8 cellular contexts compared by ENCODE assay signal in genomic region chr12:1474059-1474537, GRCh38.
DNase-seq lines count a peak whose midpoint lies in the region; FAIRE-seq and TF ChIP-seq lines count a peak whose summit lies in the region.

No MANE protein-coding gene starts in this region.

- peak overlapping the region; percentile 22 for H3K4me3 ChIP-seq in epithelial cell of proximal tubule (ENCODE audit: low read depth, low read length)

- FAIRE-seq in RCC 7860 (lab: Jason Lieb, UNC) (peak; percentile 99), D721Med (lab: Jason Lieb, UNC) (no peak)

- peak; percentile 28 for DNase-seq in activated CD4-positive, alpha-beta T cell treated with anti-CD3 and anti-CD28 coated beads for 48 hours
- no peak for DNase-seq in activated CD4-positive, alpha-beta T cell treated with anti-CD3 and anti-CD28 coated beads, Interleukin-2, amount 50 U/mL, for 4 hours
- DNase-seq in RCC 7860 (ENCODE audit: low spot score) (peak; percentile 98), epithelial cell of proximal tubule (ENCODE audit: low read depth) (peak; percentile 97), NK-92 (lab: John Stamatoyannopoulos, UW; ENCODE audit: unreplicated experiment) (no peak), G401 (ENCODE audit: low spot score) (no peak), D721Med (ENCODE audit: insufficient read length, low spot score) (no peak)
- DNase-seq in stimulated activated CD8-positive, alpha-beta memory T cell treated with anti-CD3 and anti-CD28 coated beads, Interleukin-4, amount 100 ng/mL, for 48 hours: peak; percentile 41

- TF ChIP-seq CTCF in epithelial cell of proximal tubule (conservative IDR thresholded peaks at IDR 0.05; ENCODE audit: low read depth, low read length) (no peak), D721Med (IDR thresholded peaks at IDR 0.05; ENCODE audit: insufficient read depth, missing control alignments) (no peak)

- in situ Hi-C loops in G401 (cut with HindIII; ENCODE audit: low sequenced_read_pairs): no loop called here

Comparison
In these comparisons a context has a peak if more than half of its experiments do, and no peak if none do; other contexts are left out.
1. DNase-seq: peak in activated CD4-positive, alpha-beta T cell treated with anti-CD3 and anti-CD28 coated beads for 48 hours (single experiment), RCC 7860 (single experiment), epithelial cell of proximal tubule (single experiment) and stimulated activated CD8-positive, alpha-beta memory T cell treated with anti-CD3 and anti-CD28 coated beads, Interleukin-4, amount 100 ng/mL, for 48 hours (single experiment); none in activated CD4-positive, alpha-beta T cell treated with anti-CD3 and anti-CD28 coated beads, Interleukin-2, amount 50 U/mL, for 4 hours (0 of 2), NK-92 (single experiment), G401 (single experiment) and D721Med (single experiment).